ENCODE assay signal across 5 cellular contexts in genomic region chr5:125776656-125777055, GRCh38.
"Had no signal": no experiment of that assay in that cellular context is flagged by ENCODE, and none has a peak within 500 bp of the region (broad histone marks: within the 10 kb centered on the region; RNA-seq: fewer than 3 reads in every experiment).

No MANE protein-coding gene starts in this region.

- DNase-seq: H9, HCEC 1CT, IMR-90 had no signal

- H3K27ac Mint-ChIP-seq: GM23338, H9 had no signal

- H3K9me3 Mint-ChIP-seq: GM23338, H9 had no signal

- H3K4me3 ChIP-seq: GM23338, K562 had no signal

- H3K4me1 Mint-ChIP-seq: GM23338 had no signal

- H2AFZ ChIP-seq: GM23338 had no signal

- H3K4me3 Mint-ChIP-seq: GM23338, H9 had no signal

- H3K4me2 ChIP-seq: GM23338 had no signal
